ENCODE assay signal across 24 cellular contexts in the genomic region with DNA sequence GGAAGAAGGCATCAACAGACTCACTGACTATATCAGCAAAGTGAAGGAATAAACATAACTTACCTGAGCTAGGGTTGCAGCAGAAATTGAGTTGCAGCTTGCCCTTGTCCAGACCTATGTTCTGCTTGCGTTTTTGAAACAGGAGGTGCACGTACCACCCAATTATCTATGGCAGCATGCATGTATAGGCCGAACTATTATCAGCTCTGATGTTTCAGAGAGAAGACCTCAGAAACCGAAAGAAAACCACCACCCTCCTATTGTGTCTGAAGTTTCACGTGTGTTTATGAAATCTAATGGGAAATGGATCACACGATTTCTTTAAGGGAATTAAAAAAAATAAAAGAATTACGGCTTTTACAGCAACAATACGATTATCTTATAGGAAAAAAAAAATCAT. TPM values are rescaled to one million over a fixed set of nuclear protein-coding genes. Genes with fewer than 3 reads are reported as not detected.
DNase-seq lines count a peak whose midpoint lies in the region; ATAC-seq, FAIRE-seq and TF ChIP-seq lines count a peak whose summit lies in the region.
"Had no signal": no experiment of that assay in that cellular context is flagged by ENCODE, and none has a peak within 500 bp of the region (broad histone marks: within the 10 kb centered on the region; RNA-seq: fewer than 3 reads in every experiment).

No MANE protein-coding gene starts in this region.

- TF ChIP-seq CTCF in HCT116 (IDR thresholded peaks at IDR 0.05 in 2 of 3, conservative IDR thresholded peaks at IDR 0.05 in 1 of 3; ENCODE audit: borderline replicate concordance in 1 of 3, insufficient read depth in 1 of 3, low read depth in 2 of 3, low read length in 2 of 3), result no peak
- TF ChIP-seq CTCF in psoas muscle (IDR thresholded peaks at IDR 0.05), result no peak
- TF ChIP-seq CTCF in pancreas (IDR thresholded peaks at IDR 0.05), result no peak
- no peak for TF ChIP-seq CTCF in sigmoid colon (IDR thresholded peaks at IDR 0.05)

- H3K27ac ChIP-seq in HCT116 (ENCODE audit: low read depth, low read length), result no peak overlapping the region
- peak overlapping the region; percentile 98 for H3K27ac ChIP-seq in psoas muscle
- H3K27ac ChIP-seq in pancreas, result no peak overlapping the region
- no peak overlapping the region for H3K27ac ChIP-seq in sigmoid colon
- H3K27ac ChIP-seq: A549, neural progenitor cell, SJSA1, thoracic aorta had no signal

- H3K27me3 Mint-ChIP-seq in activated naive CD4-positive, alpha-beta T cell treated with anti-CD3 and anti-CD28 coated beads for 36 hours (ENCODE audit: low read depth), result no peaks in the 10 kb centered on the region
- H3K27me3 Mint-ChIP-seq in activated T-helper 17 cell treated with anti-CD3 and anti-CD28 coated beads, Interleukin-2, amount 50 U/mL, for 72 hours, result no peaks in the 10 kb centered on the region

- no peaks in the 10 kb centered on the region for H3K79me2 ChIP-seq in HCT116 (ENCODE audit: insufficient read depth, low read length)

- peak overlapping the region; percentile 7 for H3K27ac Mint-ChIP-seq in activated naive CD4-positive, alpha-beta T cell treated with anti-CD3 and anti-CD28 coated beads for 36 hours
- H3K27ac Mint-ChIP-seq in activated T-helper 17 cell treated with anti-CD3 and anti-CD28 coated beads, Interleukin-2, amount 50 U/mL, for 72 hours, result peak overlapping the region; percentile 29
- H3K27ac Mint-ChIP-seq: GM23338, neural progenitor cell, WTC11 had no signal

- intact Hi-C loops in activated naive CD4-positive, alpha-beta T cell treated with anti-CD3 and anti-CD28 coated beads for 36 hours (cut with micrococcal nuclease), result no loop called here
- intact Hi-C loops in HCT116 (cut with micrococcal nuclease), result no loop called here
- intact Hi-C loops in psoas muscle (cut with DNase I), result no loop called here
- intact Hi-C loops in pancreas (cut with DNase I), result no loop called here
- intact Hi-C loops in sigmoid colon (cut with DNase I), result no loop called here

- RAD21 ChIA-PET in HCT116 (lab: Charles Lee; ENCODE audit: low non-redundant PET in 1 of 2, low total read pairs in 2 of 2, uncharacterized antibody in 2 of 2, unreplicated experiment in 2 of 2), result no interaction called here

- H2AFZ ChIP-seq in HCT116 (ENCODE audit: low read depth, low read length, poor library complexity, severe bottlenecking), result no peak overlapping the region
- H2AFZ ChIP-seq: GM23338, neural progenitor cell had no signal

- H3K9me3 ChIP-seq in HCT116 (ENCODE audit: control insufficient read depth in 1 of 2, insufficient read depth in 1 of 2, low read depth in 1 of 2, low read length in 2 of 2), result no peaks in the 10 kb centered on the region
- H3K9me3 ChIP-seq in psoas muscle, result no peaks in the 10 kb centered on the region
- H3K9me3 ChIP-seq in pancreas, result no peaks in the 10 kb centered on the region
- H3K9me3 ChIP-seq in sigmoid colon, result no peaks in the 10 kb centered on the region
- H3K9me3 ChIP-seq: A549, esophagus muscularis mucosa, gastroesophageal sphincter, SJSA1, thoracic aorta had no signal

- no peak for TF ChIP-seq EP300 in sigmoid colon (IDR thresholded peaks at IDR 0.05)

- H3K36me3 ChIP-seq in HCT116 (ENCODE audit: control insufficient read depth in 1 of 2, insufficient read depth in 2 of 2, low read length in 2 of 2) (no peaks in the 10 kb centered on the region; a peak in 2 of 4 replicates), psoas muscle (ENCODE audit: insufficient read depth in 1 of 2, low read depth in 1 of 2) (peaks cover 9 to 86% of the 10 kb centered on the region in 2 donors), pancreas (peaks cover 0 to 42% (median 0%) of the 10 kb centered on the region in 3 donors), sigmoid colon (peaks cover 0 to 33% (median 15%) of the 10 kb centered on the region in 4 donors)
- H3K36me3 ChIP-seq: neural progenitor cell had no signal

- TF ChIP-seq RAD21 in HCT116 (IDR thresholded peaks at IDR 0.05; ENCODE audit: low read depth), result no peak

- H3K36me3 Mint-ChIP-seq in activated naive CD4-positive, alpha-beta T cell treated with anti-CD3 and anti-CD28 coated beads for 36 hours (ENCODE audit: low read depth), result peaks cover 33% of the 10 kb centered on the region
- peaks cover 67% of the 10 kb centered on the region for H3K36me3 Mint-ChIP-seq in activated T-helper 17 cell treated with anti-CD3 and anti-CD28 coated beads, Interleukin-2, amount 50 U/mL, for 72 hours (ENCODE audit: low read depth)

- FAIRE-seq in pancreas (lab: Jason Lieb, UNC), result no peak
- FAIRE-seq: A549 had no signal

- BruUV-seq in HCT116 (replicated peaks; lab: Mats Ljungman, UMichigan), result TSS peak; percentile 34

- no peak for ATAC-seq in HCT116
- no peak for ATAC-seq in activated T-helper 17 cell treated with anti-CD3 and anti-CD28 coated beads, Interleukin-2, amount 50 U/mL, for 72 hours (replicated peaks)
- ATAC-seq in psoas muscle, result no peak
- ATAC-seq in pancreas, result no peak
- ATAC-seq in HG03521 (IDR thresholded peaks at IDR 0.05; ENCODE audit: unreplicated experiment), result no peak
- ATAC-seq: A549; activated T-cell treated with anti-CD3 and anti-CD28 coated beads, Interleukin-2, amount 50 U/mL, for 4 hours; gastroesophageal sphincter; GM23338; WTC11 had no signal

- DNase-seq in activated naive CD4-positive, alpha-beta T cell treated with anti-CD3 and anti-CD28 coated beads for 36 hours, result no peak
- no peak for DNase-seq in activated naive CD4-positive, alpha-beta T cell treated with Interleukin-2 at 50 U/mL for 16 hours
- DNase-seq in HCT116 (ENCODE audit: low read depth, low spot score) (no peak), psoas muscle (no peak), pancreas (no peak), sigmoid colon (no peak)
- DNase-seq: activated CD8-positive, alpha-beta memory T cell treated with anti-CD3 and anti-CD28 coated beads for 24 hours; activated naive CD4-positive, alpha-beta T cell treated with anti-CD3 and anti-CD28 coated beads, Interleukin-2, amount 50 U/mL, for 16 hours; activated T-cell treated with anti-CD3 and anti-CD28 coated beads, Interleukin-2, amount 50 U/mL, for 4 hours; C1 segment of cervical spinal cord; cerebellar nuclear complex; effector CD8-positive, alpha-beta T cell had no signal

- 66 to 81% (median 71%) methylated on average over 8 of the region's 8 CpGs for WGBS in psoas muscle, 3 donors
- 85 to 88% methylated on average over 8 of the region's 8 CpGs for WGBS in pancreas, 2 donors
- 83 to 85% methylated on average over 8 of the region's 8 CpGs for WGBS in sigmoid colon, 2 donors

- H3K4me3 ChIP-seq in HCT116 (replicated peaks in 1 of 2; ENCODE audit: low read depth in 1 of 2, low read length in 2 of 2) (no peak overlapping the region), psoas muscle (no peak overlapping the region), pancreas (no peak overlapping the region), sigmoid colon (no peak overlapping the region)
- H3K4me3 ChIP-seq: A549, esophagus muscularis mucosa, gastroesophageal sphincter, GM23338, neural progenitor cell, SJSA1, thoracic aorta had no signal

- H3K4me2 ChIP-seq in HCT116 (ENCODE audit: low read length), result no peak overlapping the region
- H3K4me2 ChIP-seq: A549, GM23338, neural progenitor cell had no signal

- CTCF ChIA-PET in activated naive CD4-positive, alpha-beta T cell treated with anti-CD3 and anti-CD28 coated beads for 36 hours (lab: Charles Lee), result interaction anchor here (0.7 to 1.1 kb wide), 2 partner anchors 16 to 136 kb away, joined by 3 read pairs; no protein-coding TSS in a partner anchor
- CTCF ChIA-PET in HCT116 (lab: Charles Lee), result no interaction called here

- peaks cover 50% of the 10 kb centered on the region for H3K4me1 Mint-ChIP-seq in activated naive CD4-positive, alpha-beta T cell treated with anti-CD3 and anti-CD28 coated beads for 36 hours (ENCODE audit: low read depth)
- H3K4me1 Mint-ChIP-seq in activated T-helper 17 cell treated with anti-CD3 and anti-CD28 coated beads, Interleukin-2, amount 50 U/mL, for 72 hours, result peaks cover 24% of the 10 kb centered on the region
- H3K4me1 Mint-ChIP-seq: GM23338, WTC11 had no signal

- H3K9ac ChIP-seq in HCT116 (ENCODE audit: low read length), result no peak overlapping the region
- H3K9ac ChIP-seq: neural progenitor cell had no signal

- no peaks in the 10 kb centered on the region for H3K9me3 Mint-ChIP-seq in activated naive CD4-positive, alpha-beta T cell treated with anti-CD3 and anti-CD28 coated beads for 36 hours
- no peaks in the 10 kb centered on the region for H3K9me3 Mint-ChIP-seq in activated T-helper 17 cell treated with anti-CD3 and anti-CD28 coated beads, Interleukin-2, amount 50 U/mL, for 72 hours
- H3K9me3 Mint-ChIP-seq: activated T-cell treated with anti-CD3 and anti-CD28 coated beads, Interleukin-2, amount 50 U/mL, for 4 hours; GM23338; neural progenitor cell; WTC11 had no signal

- H3K9me2 ChIP-seq in HCT116 (ENCODE audit: insufficient read depth), result no peaks in the 10 kb centered on the region

- TF ChIP-seq POLR2A in HCT116 (IDR thresholded peaks at IDR 0.05; ENCODE audit: borderline replicate concordance, extremely low read depth, insufficient read depth, insufficient read length) (no peak), sigmoid colon (IDR thresholded peaks at IDR 0.05) (no peak)

- H3K27me3 ChIP-seq in HCT116 (ENCODE audit: insufficient read depth, low read length), result no peaks in the 10 kb centered on the region
- no peaks in the 10 kb centered on the region for H3K27me3 ChIP-seq in psoas muscle (ENCODE audit: insufficient read depth in 3 of 3, low read length in 2 of 3)
- H3K27me3 ChIP-seq in pancreas, result no peaks in the 10 kb centered on the region
- H3K27me3 ChIP-seq in sigmoid colon, result no peaks in the 10 kb centered on the region
- H3K27me3 ChIP-seq: esophagus muscularis mucosa, gastroesophageal sphincter, neural progenitor cell, SJSA1 had no signal

- H3K4me3 Mint-ChIP-seq in activated naive CD4-positive, alpha-beta T cell treated with anti-CD3 and anti-CD28 coated beads for 36 hours, result no peak overlapping the region
- H3K4me3 Mint-ChIP-seq in activated T-helper 17 cell treated with anti-CD3 and anti-CD28 coated beads, Interleukin-2, amount 50 U/mL, for 72 hours, result peak overlapping the region; percentile 2
- H3K4me3 Mint-ChIP-seq: activated T-cell treated with anti-CD3 and anti-CD28 coated beads, Interleukin-2, amount 50 U/mL, for 4 hours; GM23338; neural progenitor cell; WTC11 had no signal

- POLR2A ChIA-PET in HCT116 (lab: Charles Lee), result no interaction called here

- H3K4me1 ChIP-seq in HCT116 (ENCODE audit: control insufficient read depth in 1 of 2, insufficient read depth in 2 of 2, low read length in 2 of 2), result no peaks in the 10 kb centered on the region
- peaks cover 57% of the 10 kb centered on the region for H3K4me1 ChIP-seq in psoas muscle
- H3K4me1 ChIP-seq in pancreas, result no peaks in the 10 kb centered on the region
- H3K4me1 ChIP-seq in sigmoid colon, result peaks cover 0 to 15% (median 11%) of the 10 kb centered on the region in 4 donors
- H3K4me1 ChIP-seq: A549, neural progenitor cell, SJSA1 had no signal

- H4K20me1 ChIP-seq in HCT116 (ENCODE audit: insufficient read depth), result no peaks in the 10 kb centered on the region

RNA-seq across cellular contexts. Expression of a gene that starts 17.8 kb away (rescaled TPM):
- not detected for total RNA-seq in activated naive CD4-positive, alpha-beta T cell treated with anti-CD3 and anti-CD28 coated beads for 36 hours
- not detected for total RNA-seq in HCT116 (2021; ENCODE audit: unreplicated experiment)
- polyA plus RNA-seq in HCT116 (2012), result not detected in 2 replicates
- total RNA-seq in activated T-helper 17 cell treated with anti-CD3 and anti-CD28 coated beads, Interleukin-2, amount 50 U/mL, for 72 hours, result not detected
- total RNA-seq in psoas muscle, result 100 to 1,000 TPM; 127 to 258 (median 174) TPM
- polyA plus RNA-seq in psoas muscle, result 100 to 1,000 TPM in 2 of 3 donors, 1 to 10 TPM in 1; 9.0 to 133 (median 129) TPM
- under 1 TPM in 1 of 6 donors, not detected in 5; 0.08 TPM for total RNA-seq in pancreas
- not detected for polyA plus RNA-seq in pancreas
- not detected for total RNA-seq in sigmoid colon
- under 1 TPM in 2 of 3 donors, not detected in 1; 0.01 to 0.23 TPM for polyA plus RNA-seq in sigmoid colon
- total RNA-seq: activated T-cell treated with anti-CD3 and anti-CD28 coated beads, Interleukin-2, amount 50 U/mL, for 4 hours; GM23338; OCI-LY7; SJSA1; T-helper 2 cell treated with Interferon-gamma antibody and Interleukin-4, amounts not matched to agents 100 ng/mL and 5 ng/mL, for 36 hours; thoracic aorta; WTC11 had no signal
- polyA plus RNA-seq: A549 had no signal

RNA-seq across cellular contexts. Expression of a gene that starts 19.8 kb away (rescaled TPM):
- 10 to 100 TPM; 66.4 to 71.5 TPM for total RNA-seq in activated naive CD4-positive, alpha-beta T cell treated with anti-CD3 and anti-CD28 coated beads for 36 hours
- total RNA-seq in HCT116 (2021; ENCODE audit: unreplicated experiment) (30.0 TPM), psoas muscle (100 to 1,000 TPM; 121 to 191 (median 156) TPM), pancreas (10 to 100 TPM; 29.5 to 78.9 (median 38.8) TPM), sigmoid colon (100 to 1,000 TPM in 3 of 4 donors, 10 to 100 TPM in 1; 82.1 to 181 (median 144) TPM)
- 27.6 and 31.4 TPM in 2 replicates for polyA plus RNA-seq in HCT116 (2012)
- 100 to 1,000 TPM; 109 to 172 TPM for total RNA-seq in activated T-helper 17 cell treated with anti-CD3 and anti-CD28 coated beads, Interleukin-2, amount 50 U/mL, for 72 hours
- polyA plus RNA-seq in psoas muscle (100 to 1,000 TPM in 2 of 3 donors, 10 to 100 TPM in 1; 82.1 to 171 (median 146) TPM), pancreas (10 to 100 TPM; 42.4 to 47.7 TPM), sigmoid colon (100 to 1,000 TPM in 1 of 3 donors, 10 to 100 TPM in 2; 36.6 to 110 (median 50.2) TPM)

RNA-seq across cellular contexts. Expression of a gene that starts 24.4 kb away (rescaled TPM):
- total RNA-seq in activated naive CD4-positive, alpha-beta T cell treated with anti-CD3 and anti-CD28 coated beads for 36 hours, result 10 to 100 TPM; 65.7 to 66.0 TPM
- 45.6 TPM for total RNA-seq in HCT116 (2021; ENCODE audit: unreplicated experiment)
- polyA plus RNA-seq in HCT116 (2012), result 18.8 and 23.5 TPM in 2 replicates
- 10 to 100 TPM; 68.0 to 95.2 TPM for total RNA-seq in activated T-helper 17 cell treated with anti-CD3 and anti-CD28 coated beads, Interleukin-2, amount 50 U/mL, for 72 hours
- 10 to 100 TPM; 32.7 to 44.6 (median 42.3) TPM for total RNA-seq in psoas muscle
- 10 to 100 TPM; 20.5 to 59.3 (median 29.5) TPM for polyA plus RNA-seq in psoas muscle
- 10 to 100 TPM; 11.7 to 32.9 (median 15.9) TPM for total RNA-seq in pancreas
- polyA plus RNA-seq in pancreas, result 10 to 100 TPM; 16.3 to 28.0 TPM
- total RNA-seq in sigmoid colon, result 10 to 100 TPM; 53.6 to 84.9 (median 61.6) TPM
- 10 to 100 TPM; 36.6 to 54.6 (median 38.1) TPM for polyA plus RNA-seq in sigmoid colon

RNA-seq across cellular contexts. Expression of a gene that starts 52.5 kb away (rescaled TPM):
- total RNA-seq in activated naive CD4-positive, alpha-beta T cell treated with anti-CD3 and anti-CD28 coated beads for 36 hours, result 10 to 100 TPM; 23.3 to 25.2 TPM
- total RNA-seq in HCT116 (2021; ENCODE audit: unreplicated experiment) (27.3 TPM), psoas muscle (10 to 100 TPM; 23.0 to 31.5 (median 29.3) TPM), pancreas (10 to 100 TPM; 15.2 to 25.9 (median 18.1) TPM), sigmoid colon (10 to 100 TPM; 26.9 to 32.8 (median 30.9) TPM)
- 16.6 and 29.0 TPM in 2 replicates for polyA plus RNA-seq in HCT116 (2012)
- 10 to 100 TPM; 42.6 to 84.7 TPM for total RNA-seq in activated T-helper 17 cell treated with anti-CD3 and anti-CD28 coated beads, Interleukin-2, amount 50 U/mL, for 72 hours
- polyA plus RNA-seq in psoas muscle (10 to 100 TPM in 2 of 3 donors, 1 to 10 TPM in 1; 6.7 to 25.9 (median 10.1) TPM), pancreas (10 to 100 TPM in 1 of 2 donors, 1 to 10 TPM in 1; 5.7 to 10.7 TPM), sigmoid colon (10 to 100 TPM in 2 of 3 donors, 1 to 10 TPM in 1; 9.9 to 12.4 (median 11.4) TPM)

Comparison
In these comparisons a context has a peak if more than half of its experiments do, and no peak if none do; other contexts are left out.
1. RNA of a gene that starts 17.8 kb away (total RNA-seq): 127 to 258 TPM in psoas muscle; 0.08 TPM in pancreas, not detected in activated naive CD4-positive, alpha-beta T cell treated with anti-CD3 and anti-CD28 coated beads for 36 hours, not detected in HCT116 (single experiment), not detected in activated T-helper 17 cell treated with anti-CD3 and anti-CD28 coated beads, Interleukin-2, amount 50 U/mL, for 72 hours and not detected in sigmoid colon; every median in the first group is over 100 times any median in the second.